Comparison of ENCODE assay signal across 18 cellular contexts in the genomic region with DNA sequence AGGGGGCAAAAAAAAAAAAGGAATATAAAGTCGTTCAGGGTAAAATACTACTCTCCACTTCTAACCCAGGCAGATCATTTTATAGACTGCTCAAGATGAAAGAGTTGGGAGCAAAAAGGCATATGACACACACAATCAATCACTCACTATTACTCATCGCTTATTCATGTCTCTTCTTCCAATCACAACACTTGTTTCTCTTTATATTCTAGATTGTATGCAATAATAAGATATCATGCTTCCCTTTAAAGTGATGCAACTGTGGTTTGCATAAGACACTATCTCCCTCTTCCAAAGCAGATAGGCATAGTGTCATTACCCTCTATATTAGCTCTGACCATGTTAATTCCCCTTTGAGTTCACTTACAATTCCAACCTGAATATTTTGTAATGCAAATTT.
DNase-seq lines count a peak whose midpoint lies in the region; ATAC-seq and TF ChIP-seq lines count a peak whose summit lies in the region.
"Had no signal": no experiment of that assay in that cellular context is flagged by ENCODE, and none has a peak within 500 bp of the region (broad histone marks: within the 10 kb centered on the region; RNA-seq: fewer than 3 reads in every experiment).

No MANE protein-coding gene starts in this region.

- intact Hi-C loops in heart left ventricle (cut with DNase I): no loop called here

- TF ChIP-seq CTCF in foreskin keratinocyte (conservative IDR thresholded peaks at IDR 0.05) (no peak), heart left ventricle (IDR thresholded peaks at IDR 0.05) (no peak)

- H3K4me1 ChIP-seq in adipocyte (ENCODE audit: control insufficient read depth, insufficient read depth, low read length): no peaks in the 10 kb centered on the region
- no peaks in the 10 kb centered on the region for H3K4me1 ChIP-seq in foreskin keratinocyte
- H3K4me1 ChIP-seq in heart left ventricle: no peaks in the 10 kb centered on the region
- H3K4me1 ChIP-seq: left ventricle myocardium inferior, pancreas had no signal

- no peak overlapping the region for H3K9ac ChIP-seq in adipocyte (ENCODE audit: low read length)

- no peaks in the 10 kb centered on the region for H3K27me3 ChIP-seq in adipocyte (replicated peaks; ENCODE audit: control insufficient read depth, insufficient read depth, low read length)
- no peaks in the 10 kb centered on the region for H3K27me3 ChIP-seq in foreskin keratinocyte
- H3K27me3 ChIP-seq in heart left ventricle: no peaks in the 10 kb centered on the region
- H3K27me3 ChIP-seq: pancreas had no signal

- 63 to 72% (median 70%) methylated on average over 2 of the region's 2 CpGs for WGBS in heart left ventricle, 4 donors

- in situ Hi-C loops in G401 (cut with HindIII; ENCODE audit: low sequenced_read_pairs): no loop called here

- peak; percentile 99 for ATAC-seq in foreskin keratinocyte
- no peak for ATAC-seq in left lobe of liver
- no peak for ATAC-seq in heart left ventricle
- ATAC-seq: activated CD8-positive, alpha-beta T cell treated with anti-CD3 and anti-CD28 coated beads, Interleukin-2, amount 10 ng/mL, durations not matched to agents 7 days and 5 days; activated T-helper 17 cell treated with anti-CD3 and anti-CD28 coated beads, Interleukin-2, amount 50 U/mL, for 72 hours; K562; pancreas; stimulated activated memory B cell treated with anti-CD40 and anti-IgM and Interleukin-4, amounts not matched to agents 10 μg/mL and 1 μg/mL and 100 μg/mL, for 72 hours had no signal

- TF ChIP-seq POLR2A in heart left ventricle (IDR thresholded peaks at IDR 0.05): no peak

- H3K36me3 ChIP-seq in adipocyte (ENCODE audit: control insufficient read depth, insufficient read depth, low read length, severe bottlenecking) (no peaks in the 10 kb centered on the region), heart left ventricle (no peaks in the 10 kb centered on the region)
- H3K36me3 ChIP-seq: left ventricle myocardium inferior, pancreas had no signal

- H3K9me3 ChIP-seq in adipocyte (ENCODE audit: control insufficient read depth, low read length): peaks cover 4% of the 10 kb centered on the region
- peaks cover 0 to 7% (median 0%) of the 10 kb centered on the region in 12 donors for H3K9me3 ChIP-seq in heart left ventricle
- H3K9me3 ChIP-seq: pancreas had no signal

- DNase-seq in AG08396 (ENCODE audit: low spot score) (peak; percentile 0), LoVo (ENCODE audit: low spot score) (peak; percentile 14), adipocyte (ENCODE audit: low read depth) (peak; percentile 7), foreskin keratinocyte (peak; percentile 71 to 85), NCI-H748 (lab: John Stamatoyannopoulos, UW; ENCODE audit: unreplicated experiment) (no peak), G401 (ENCODE audit: low spot score) (no peak), left lobe of liver (ENCODE audit: low spot score) (no peak), heart left ventricle (no peak)
- DNase-seq: activated CD8-positive, alpha-beta T cell treated with anti-CD3 and anti-CD28 coated beads, Interleukin-2, amount 10 ng/mL, durations not matched to agents 7 days and 5 days; amygdala; COR-L47; left ventricle myocardium inferior; NCI-H2227 treated with DMSO at 0.1 percent for 48 hours; pancreas had no signal

- H3K4me3 ChIP-seq in adipocyte (ENCODE audit: low read length) (no peak overlapping the region), heart left ventricle (no peak overlapping the region)
- H3K4me3 ChIP-seq: K562, left ventricle myocardium inferior, pancreas, smooth muscle cell had no signal

- H3K27ac ChIP-seq in foreskin keratinocyte: no peak overlapping the region
- H3K27ac ChIP-seq in heart left ventricle: no peak overlapping the region
- H3K27ac ChIP-seq: left ventricle myocardium inferior, pancreas had no signal

Comparison
In these comparisons a context has a peak if more than half of its experiments do, and no peak if none do; other contexts are left out.
1. DNase-seq: peak in AG08396 (single experiment), LoVo (single experiment), adipocyte (single experiment) and foreskin keratinocyte (2 of 2); none in NCI-H748 (single experiment), G401 (single experiment), left lobe of liver (single experiment) and heart left ventricle (0 of 5).